In genomic region chr9:36166150-36166927, GRCh38 we compare ENCODE assay signal across 8 cellular contexts. TPM values are rescaled to one million over a fixed set of nuclear protein-coding genes. Genes with fewer than 3 reads are reported as not detected.
A peak's percentile ranks its signal among the peaks of the same experiment; 100 is the strongest.
DNase-seq lines count a peak whose midpoint lies in the region; ATAC-seq and TF ChIP-seq lines count a peak whose summit lies in the region.

No MANE protein-coding gene starts in this region.

- H3K36me3 Mint-ChIP-seq in activated CD8-positive, alpha-beta T cell treated with anti-CD3 and anti-CD28 coated beads, Interleukin-2, amount 10 ng/mL, durations not matched to agents 7 days and 5 days (ENCODE audit: low read depth), result peaks cover 10% of the 10 kb centered on the region
- H3K36me3 Mint-ChIP-seq in effector memory CD8-positive, alpha-beta T cell (ENCODE audit: insufficient read depth), result peaks cover 19% of the 10 kb centered on the region

- H3K9me3 Mint-ChIP-seq in activated CD8-positive, alpha-beta T cell treated with anti-CD3 and anti-CD28 coated beads, Interleukin-2, amount 10 ng/mL, durations not matched to agents 7 days and 5 days (ENCODE audit: insufficient read depth), result no peaks in the 10 kb centered on the region
- H3K9me3 Mint-ChIP-seq in effector memory CD8-positive, alpha-beta T cell, result no peaks in the 10 kb centered on the region

- peak overlapping the region; percentile 82 for H3K4ac ChIP-seq in mesendoderm (ENCODE audit: low read depth, low read length)

- DNase-seq in AG04449 (ENCODE audit: low read depth, low spot score) (no peak), NCI-H774 (lab: John Stamatoyannopoulos, UW) (peak; percentile 66), mesendoderm (peak; percentile 83)
- peak; percentile 88 for DNase-seq in activated CD8-positive, alpha-beta T cell treated with anti-CD3 and anti-CD28 coated beads, Interleukin-2, amount 10 ng/mL, durations not matched to agents 7 days and 5 days
- DNase-seq in effector memory CD8-positive, alpha-beta T cell, result peak; percentile 83 to 86 (median 85)
- DNase-seq in stimulated activated CD8-positive, alpha-beta memory T cell treated with anti-CD3 and anti-CD28 coated beads, Interleukin-12 subunit alpha, Interleukin-12 subunit beta, amount 100 ng/mL, for 24 hours (ENCODE audit: extremely low read depth), result peak; percentile 51

- H3K4me1 Mint-ChIP-seq in activated CD8-positive, alpha-beta T cell treated with anti-CD3 and anti-CD28 coated beads, Interleukin-2, amount 10 ng/mL, durations not matched to agents 7 days and 5 days (ENCODE audit: low read depth), result peaks cover 19% of the 10 kb centered on the region
- peaks cover 3 to 6% of the 10 kb centered on the region in 2 donors for H3K4me1 Mint-ChIP-seq in effector memory CD8-positive, alpha-beta T cell (ENCODE audit: low read depth in 2 of 2)

- no peak overlapping the region for H2BK15ac ChIP-seq in mesendoderm (replicated peaks; ENCODE audit: low read depth)

- peaks cover 18% of the 10 kb centered on the region for H3K4me1 ChIP-seq in mesendoderm (ENCODE audit: control insufficient read depth, low read depth, low read length)

- peak overlapping the region; percentile 62 for H3K4me2 ChIP-seq in mesendoderm (ENCODE audit: low read length)

- no peaks in the 10 kb centered on the region for H3K36me3 ChIP-seq in mesendoderm (ENCODE audit: control insufficient read depth, insufficient read depth, low read length)

- no peak overlapping the region for H4K8ac ChIP-seq in mesendoderm (ENCODE audit: low read depth, low read length)

- no peaks in the 10 kb centered on the region for H3K27me3 ChIP-seq in mesendoderm (ENCODE audit: insufficient read depth, low read length, poor library complexity)

- H3K4me3 ChIP-seq in AG04449 (ENCODE audit: low read depth, low read length) (peak overlapping the region; percentile 63), mesendoderm (ENCODE audit: low read length) (no peak overlapping the region)

- no peak overlapping the region for H3K23ac ChIP-seq in mesendoderm (ENCODE audit: low read length)

- H3K27me3 Mint-ChIP-seq in activated CD8-positive, alpha-beta T cell treated with anti-CD3 and anti-CD28 coated beads, Interleukin-2, amount 10 ng/mL, durations not matched to agents 7 days and 5 days (ENCODE audit: low read depth), result peaks cover 14% of the 10 kb centered on the region
- peaks cover 0 to 4% of the 10 kb centered on the region in 2 donors for H3K27me3 Mint-ChIP-seq in effector memory CD8-positive, alpha-beta T cell

- POLR2A ChIA-PET in AG04449 (lab: Yijun Ruan, JAX), result interaction anchor here (1.0 to 2.4 kb wide), 7 partner anchors 18 to 92 kb away, joined by 3 to 9 read pairs (median 5); partner anchors contain the start of gene GLIPR2
- POLR2A ChIA-PET in activated CD8-positive, alpha-beta T cell treated with anti-CD3 and anti-CD28 coated beads, Interleukin-2, amount 10 ng/mL, durations not matched to agents 7 days and 5 days (lab: Charles Lee), result interaction anchor here (1.0 to 1.4 kb wide), 2 partner anchors 17 to 30 kb away, joined by 3 to 6 read pairs; partner anchors contain the start of gene GLIPR2

- CTCF ChIA-PET in AG04449 (lab: Yijun Ruan, JAX), result interaction anchor here (0.6 to 7.1 kb wide), 30 partner anchors 9 to 217 kb away, joined by 3 to 103 read pairs (median 6); partner anchors contain the start of genes CLTA and GLIPR2
- CTCF ChIA-PET in activated CD8-positive, alpha-beta T cell treated with anti-CD3 and anti-CD28 coated beads, Interleukin-2, amount 10 ng/mL, durations not matched to agents 7 days and 5 days (lab: Charles Lee), result interaction anchor here (0.6 to 9.5 kb wide), 35 partner anchors 7 to 271 kb away, joined by 3 to 304 read pairs (median 5); partner anchors contain the start of genes CLTA, GLIPR2 and OR2S2

- H3K79me1 ChIP-seq in mesendoderm (ENCODE audit: low read length), result no peaks in the 10 kb centered on the region

- peak overlapping the region; percentile 24 for H3K18ac ChIP-seq in mesendoderm (ENCODE audit: low read length)

- no peak overlapping the region for H2BK120ac ChIP-seq in mesendoderm (ENCODE audit: low read depth, low read length)

- H4K5ac ChIP-seq in mesendoderm (ENCODE audit: low read length), result no peak overlapping the region

- ATAC-seq in GM18867 (IDR thresholded peaks at IDR 0.05; ENCODE audit: unreplicated experiment) (peak; percentile 92), HG03342 (IDR thresholded peaks at IDR 0.05; ENCODE audit: unreplicated experiment) (peak; percentile 89)
- peak; percentile 98 for ATAC-seq in activated CD8-positive, alpha-beta T cell treated with anti-CD3 and anti-CD28 coated beads, Interleukin-2, amount 10 ng/mL, durations not matched to agents 7 days and 5 days
- ATAC-seq in effector memory CD8-positive, alpha-beta T cell (replicated peaks), result peak; percentile 97

- H3K27ac ChIP-seq in mesendoderm (ENCODE audit: low read depth, low read length), result no peak overlapping the region

- H2BK5ac ChIP-seq in mesendoderm (ENCODE audit: low read length), result no peak overlapping the region

- no peak overlapping the region for H2AK5ac ChIP-seq in mesendoderm (ENCODE audit: low read length)

- H3K9ac ChIP-seq in mesendoderm (ENCODE audit: low read length), result peak overlapping the region; percentile 32

- H3K27ac Mint-ChIP-seq in activated CD8-positive, alpha-beta T cell treated with anti-CD3 and anti-CD28 coated beads, Interleukin-2, amount 10 ng/mL, durations not matched to agents 7 days and 5 days, result peak overlapping the region; percentile 69
- peak overlapping the region; percentile 75 to 76 for H3K27ac Mint-ChIP-seq in effector memory CD8-positive, alpha-beta T cell

- peak overlapping the region; percentile 72 for H3K4me3 Mint-ChIP-seq in activated CD8-positive, alpha-beta T cell treated with anti-CD3 and anti-CD28 coated beads, Interleukin-2, amount 10 ng/mL, durations not matched to agents 7 days and 5 days
- peak overlapping the region; percentile 81 to 82 for H3K4me3 Mint-ChIP-seq in effector memory CD8-positive, alpha-beta T cell

- no peaks in the 10 kb centered on the region for H3K79me2 ChIP-seq in mesendoderm (ENCODE audit: control insufficient read depth, insufficient read depth, low read length)

- WGBS in mesendoderm (ENCODE audit: extremely low coverage, insufficient coverage, low lambda C conversion rate), result no CpG with 5 or more reads among the region's 59 CpGs

- peak overlapping the region; percentile 78 for H3K56ac ChIP-seq in mesendoderm (ENCODE audit: low read length)

- peak; percentile 95 for TF ChIP-seq CTCF in AG04449 (IDR thresholded peaks at IDR 0.05; ENCODE audit: insufficient read depth, low read length, missing control alignments)

RNA-seq across cellular contexts. Expression of gene CCIN, which starts 2.8 kb away (rescaled TPM):
- under 1 TPM; 0.13 to 0.32 TPM for total RNA-seq in activated CD8-positive, alpha-beta T cell treated with anti-CD3 and anti-CD28 coated beads, Interleukin-2, amount 10 ng/mL, durations not matched to agents 7 days and 5 days
- 0.44 TPM for polyA plus RNA-seq in mesendoderm (2013, experiment 1 of 2)
- 0.56 TPM for polyA plus RNA-seq in mesendoderm (2013, experiment 2 of 2)

RNA-seq across cellular contexts. Expression of gene CLTA, which starts 24.4 kb away (rescaled TPM):
- total RNA-seq in activated CD8-positive, alpha-beta T cell treated with anti-CD3 and anti-CD28 coated beads, Interleukin-2, amount 10 ng/mL, durations not matched to agents 7 days and 5 days, result 100 to 1,000 TPM; 167 to 170 TPM
- 250 TPM for polyA plus RNA-seq in mesendoderm (2013, experiment 1 of 2)
- polyA plus RNA-seq in mesendoderm (2013, experiment 2 of 2), result 248 TPM

RNA-seq across cellular contexts. Expression of gene GLIPR2, which starts 29.8 kb away (rescaled TPM):
- total RNA-seq in activated CD8-positive, alpha-beta T cell treated with anti-CD3 and anti-CD28 coated beads, Interleukin-2, amount 10 ng/mL, durations not matched to agents 7 days and 5 days, result 10 to 100 TPM; 67.8 to 73.0 TPM
- 9.8 TPM for polyA plus RNA-seq in mesendoderm (2013, experiment 1 of 2)
- polyA plus RNA-seq in mesendoderm (2013, experiment 2 of 2), result 10.0 TPM
